ENCODE assay signal across 18 cellular contexts in genomic region chr3:123186695-123187094, GRCh38.
"Had no signal": no experiment of that assay in that cellular context is flagged by ENCODE, and none has a peak within 500 bp of the region (broad histone marks: within the 10 kb centered on the region; RNA-seq: fewer than 3 reads in every experiment).

No MANE protein-coding gene starts in this region.

- ATAC-seq: left lobe of liver; naive thymus-derived CD8-positive, alpha-beta T cell; stimulated activated naive B cell treated with anti-CD40 and anti-IgM and Interleukin-4, amounts not matched to agents 10 μg/mL and 1 μg/mL and 100 μg/mL, for 72 hours; WTC11 had no signal

- H3K9me3 Mint-ChIP-seq: activated CD4-positive, alpha-beta memory T cell treated with anti-CD3 and anti-CD28 coated beads, Interleukin-2, amount 10 ng/mL, durations not matched to agents 7 days and 5 days; activated naive CD4-positive, alpha-beta T cell treated with anti-CD3 and anti-CD28 coated beads, Interleukin-2, amount 10 ng/mL, durations not matched to agents 7 days and 5 days; activated T-cell treated with anti-CD3 and anti-CD28 coated beads, Interleukin-2, amount 50 U/mL, for 24 hours; WTC11 had no signal

- H3K27ac ChIP-seq: adrenal gland, parathyroid adenoma, tibial nerve, uterus had no signal

- H3K4me1 Mint-ChIP-seq: activated CD4-positive, alpha-beta memory T cell treated with anti-CD3 and anti-CD28 coated beads, Interleukin-2, amount 10 ng/mL, durations not matched to agents 7 days and 5 days; activated naive CD4-positive, alpha-beta T cell treated with anti-CD3 and anti-CD28 coated beads, Interleukin-2, amount 10 ng/mL, durations not matched to agents 7 days and 5 days; naive thymus-derived CD8-positive, alpha-beta T cell; stimulated activated naive B cell treated with anti-CD40 and anti-IgM and Interleukin-4, amounts not matched to agents 10 μg/mL and 1 μg/mL and 100 μg/mL, for 72 hours; WTC11 had no signal

- H3K36me3 ChIP-seq: adrenal gland, tibial nerve, uterus had no signal

- H3K27me3 ChIP-seq: adrenal gland, tibial nerve, uterus had no signal

- H3K27ac Mint-ChIP-seq: activated CD4-positive, alpha-beta memory T cell treated with anti-CD3 and anti-CD28 coated beads, Interleukin-2, amount 10 ng/mL, durations not matched to agents 7 days and 5 days; activated naive CD4-positive, alpha-beta T cell treated with anti-CD3 and anti-CD28 coated beads, Interleukin-2, amount 10 ng/mL, durations not matched to agents 7 days and 5 days; activated T-cell treated with anti-CD3 and anti-CD28 coated beads, Interleukin-2, amount 50 U/mL, for 24 hours; stimulated activated naive B cell treated with anti-CD40 and anti-IgM and Interleukin-4, amounts not matched to agents 10 μg/mL and 1 μg/mL and 100 μg/mL, for 72 hours; WTC11 had no signal

- DNase-seq: activated CD4-positive, alpha-beta memory T cell treated with anti-CD3 and anti-CD28 coated beads, Interleukin-2, amount 10 ng/mL, durations not matched to agents 7 days and 5 days; activated CD4-positive, alpha-beta T cell treated with anti-CD3 and anti-CD28 coated beads for 4 hours; activated naive CD4-positive, alpha-beta T cell treated with anti-CD3 and anti-CD28 coated beads, Interleukin-2, amount 10 ng/mL, durations not matched to agents 7 days and 5 days; activated T-cell treated with anti-CD3 and anti-CD28 coated beads, Interleukin-2, amount 50 U/mL, for 24 hours; islet precursor cell; mammary epithelial cell; naive thymus-derived CD8-positive, alpha-beta T cell; retina; stimulated activated CD4-positive, alpha-beta T cell treated with anti-CD3 and anti-CD28 coated beads, Interleukin-15, amount 100 ng/mL, for 24 hours; stimulated activated CD4-positive, alpha-beta T cell treated with anti-CD3 and anti-CD28 coated beads, Interleukin-4, amount 100 ng/mL, for 1 hour; stimulated activated naive B cell treated with anti-CD40 and anti-IgM and Interleukin-4, amounts not matched to agents 10 μg/mL and 1 μg/mL and 100 μg/mL, for 72 hours; T-helper 2 cell; uterus had no signal

- H3K27me3 Mint-ChIP-seq: activated CD4-positive, alpha-beta memory T cell treated with anti-CD3 and anti-CD28 coated beads, Interleukin-2, amount 10 ng/mL, durations not matched to agents 7 days and 5 days; activated T-cell treated with anti-CD3 and anti-CD28 coated beads, Interleukin-2, amount 50 U/mL, for 24 hours had no signal

- H3K4me3 Mint-ChIP-seq: activated CD4-positive, alpha-beta memory T cell treated with anti-CD3 and anti-CD28 coated beads, Interleukin-2, amount 10 ng/mL, durations not matched to agents 7 days and 5 days; activated naive CD4-positive, alpha-beta T cell treated with anti-CD3 and anti-CD28 coated beads, Interleukin-2, amount 10 ng/mL, durations not matched to agents 7 days and 5 days; activated T-cell treated with anti-CD3 and anti-CD28 coated beads, Interleukin-2, amount 50 U/mL, for 24 hours; naive thymus-derived CD8-positive, alpha-beta T cell; stimulated activated naive B cell treated with anti-CD40 and anti-IgM and Interleukin-4, amounts not matched to agents 10 μg/mL and 1 μg/mL and 100 μg/mL, for 72 hours; WTC11 had no signal

- H3K4me3 ChIP-seq: adrenal gland, tibial nerve, uterus had no signal

- H3K79me2 ChIP-seq: parathyroid adenoma had no signal

- H2AFZ ChIP-seq: parathyroid adenoma had no signal

- H3K4me1 ChIP-seq: adrenal gland, parathyroid adenoma, tibial nerve, uterus had no signal

- H3K36me3 Mint-ChIP-seq: activated naive CD4-positive, alpha-beta T cell treated with anti-CD3 and anti-CD28 coated beads, Interleukin-2, amount 10 ng/mL, durations not matched to agents 7 days and 5 days; WTC11 had no signal

- H3K9me3 ChIP-seq: uterus had no signal
